Comparison of ENCODE assay signal across 8 cellular contexts in the genomic region with DNA sequence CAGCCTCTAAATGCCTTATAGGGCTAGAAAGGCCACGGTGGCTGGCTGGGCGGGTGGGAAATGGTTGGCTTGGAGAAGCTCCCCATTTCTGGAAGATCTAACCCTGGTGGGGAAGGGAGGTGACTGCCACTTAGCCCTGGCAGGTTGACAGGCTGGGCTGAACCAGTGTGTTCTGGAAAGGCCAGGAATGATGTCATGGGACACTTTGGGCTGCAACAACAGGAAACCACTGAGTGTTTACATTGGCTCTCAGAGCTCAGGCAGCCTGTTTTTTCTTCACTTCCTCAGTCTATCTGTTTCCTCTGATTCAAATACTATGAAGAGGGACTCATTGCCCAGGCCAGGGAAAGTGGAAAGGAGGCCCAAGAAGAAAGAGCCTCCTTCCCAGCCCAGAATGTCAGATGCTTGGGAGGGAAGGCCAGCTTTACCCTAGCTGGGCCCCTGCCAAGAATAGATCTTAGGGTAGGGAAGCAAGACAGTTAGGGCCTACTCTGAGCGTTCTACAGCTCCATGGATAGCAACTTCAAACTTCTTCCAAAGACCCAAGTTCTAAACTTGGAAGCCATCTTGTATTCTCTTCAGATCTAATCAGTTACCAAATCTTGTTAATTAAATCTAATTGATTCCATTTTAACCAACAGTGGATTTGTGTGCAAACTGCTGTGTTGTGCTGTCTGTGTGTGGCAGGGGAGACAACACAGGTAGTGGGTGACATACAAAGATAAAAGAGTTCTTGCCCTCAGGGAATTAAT.
DNase-seq lines count a peak whose midpoint lies in the region; ATAC-seq, FAIRE-seq and TF ChIP-seq lines count a peak whose summit lies in the region.

No MANE protein-coding gene starts in this region.

- H3K27ac ChIP-seq in Peyer's patch (peak overlapping the region; percentile 71 to 86 (median 79)), small intestine (ENCODE audit: low read depth in 1 of 2, low read length in 1 of 2) (peak overlapping the region; percentile 27 to 94), H9 (ENCODE audit: insufficient read length, low read depth, low read length) (no peak overlapping the region)

- H3K4me3 ChIP-seq in Peyer's patch (no peak overlapping the region), small intestine (ENCODE audit: low read depth in 1 of 2, low read length in 2 of 2) (no peak overlapping the region)

- H2BK15ac ChIP-seq in H9 (ENCODE audit: low read depth, low read length): no peak overlapping the region

- intact Hi-C loops in left cardiac atrium (cut with DNase I): loop anchor here in 1 of 2 donors (5.0 kb wide), 2 partner anchors 41 to 66 kb away; partner anchors contain the start of gene MSN

- no peak overlapping the region for H3K23ac ChIP-seq in H9 (ENCODE audit: insufficient read length, low read depth, low read length)

- peak; percentile 77 for ATAC-seq in activated naive CD8-positive, alpha-beta T cell treated with anti-CD3 and anti-CD28 coated beads, Interleukin-2, amount 10 ng/mL, durations not matched to agents 7 days and 5 days (ENCODE audit: low read depth)
- peak; percentile 96 to 97 for ATAC-seq in left cardiac atrium

- H3K4me1 ChIP-seq in Peyer's patch (peaks cover 0 to 9% (median 2%) of the 10 kb centered on the region in 4 donors), small intestine (ENCODE audit: control insufficient read depth in 2 of 2, insufficient read depth in 1 of 2, low read depth in 1 of 2, low read length in 1 of 2) (no peaks in the 10 kb centered on the region), H9 (ENCODE audit: insufficient read depth, low read length) (no peaks in the 10 kb centered on the region)

- H3K4ac ChIP-seq in H9 (ENCODE audit: low read depth, low read length): no peak overlapping the region

- H2BK20ac ChIP-seq in H9 (ENCODE audit: low read depth, low read length, poor library complexity, severe bottlenecking): no peak overlapping the region

- no peak for FAIRE-seq in small intestine (lab: Jason Lieb, UNC)

- no peak overlapping the region for H2BK120ac ChIP-seq in H9 (ENCODE audit: low read depth, low read length, poor library complexity, severe bottlenecking)

- 59 to 85% (median 71%) methylated on average over 3 of the region's 3 CpGs for WGBS in small intestine, 3 donors
- no CpG with 5 or more reads among the region's 3 CpGs for WGBS in H9 (ENCODE audit: extremely low coverage, insufficient read length, low lambda C conversion rate)

- no peak overlapping the region for H4K8ac ChIP-seq in H9 (replicated peaks; ENCODE audit: insufficient read length, low read depth, low read length)

- H3K36me3 ChIP-seq in Peyer's patch (no peaks in the 10 kb centered on the region), small intestine (ENCODE audit: control insufficient read depth in 2 of 2, insufficient read depth in 2 of 2, low read length in 2 of 2) (no peaks in the 10 kb centered on the region)

- H3K23me2 ChIP-seq in H9 (ENCODE audit: insufficient read length, low read depth, low read length, poor library complexity, severe bottlenecking): no peaks in the 10 kb centered on the region

- no peak overlapping the region for H3K4me2 ChIP-seq in H9 (ENCODE audit: insufficient read depth, insufficient read length, low read length)

- H3K27ac Mint-ChIP-seq in activated naive CD8-positive, alpha-beta T cell treated with anti-CD3 and anti-CD28 coated beads, Interleukin-2, amount 10 ng/mL, durations not matched to agents 7 days and 5 days: peak overlapping the region; percentile 89
- no peak overlapping the region for H3K27ac Mint-ChIP-seq in H9

- H2BK5ac ChIP-seq in H9 (ENCODE audit: insufficient read length, low read length): no peak overlapping the region

- DNase-seq in AML-193 (lab: John Stamatoyannopoulos, UW) (peak; percentile 16 to 46), H4 (ENCODE audit: low spot score) (peak; percentile 91), Peyer's patch (peak in 2 of 3 donors; percentile 77 to 90), left cardiac atrium (peak; percentile 92), small intestine (peak; percentile 33), NCI-H748 treated with DMSO at 0.1 percent for 48 hours (lab: John Stamatoyannopoulos, UW) (no peak), H9 (no peak)
- peak; percentile 43 for DNase-seq in activated naive CD8-positive, alpha-beta T cell treated with anti-CD3 and anti-CD28 coated beads, Interleukin-2, amount 10 ng/mL, durations not matched to agents 7 days and 5 days

- no peaks in the 10 kb centered on the region for H3K79me1 ChIP-seq in H9 (ENCODE audit: insufficient read depth, low read depth, low read length, poor library complexity, severe bottlenecking)

- H2AFZ ChIP-seq in H9 (ENCODE audit: low read length): no peak overlapping the region

- no peak overlapping the region for H3K9ac ChIP-seq in H9 (ENCODE audit: extremely low read depth, insufficient read length, low read length)

- peaks cover 10% of the 10 kb centered on the region for H3K36me3 Mint-ChIP-seq in activated naive CD8-positive, alpha-beta T cell treated with anti-CD3 and anti-CD28 coated beads, Interleukin-2, amount 10 ng/mL, durations not matched to agents 7 days and 5 days
- no peaks in the 10 kb centered on the region; a peak in 3 of 7 replicates for H3K36me3 Mint-ChIP-seq in H9 (ENCODE audit: insufficient read depth in 1 of 3, low read depth in 3 of 3)

- H2AK5ac ChIP-seq in H9 (ENCODE audit: insufficient read length, low read length): no peak overlapping the region

- no peaks in the 10 kb centered on the region for H3K27me3 Mint-ChIP-seq in activated naive CD8-positive, alpha-beta T cell treated with anti-CD3 and anti-CD28 coated beads, Interleukin-2, amount 10 ng/mL, durations not matched to agents 7 days and 5 days
- H3K27me3 Mint-ChIP-seq in H9 (ENCODE audit: low read depth): peaks cover 7% of the 10 kb centered on the region; the same call in 1 of the 2 replicates

- H3K4me1 Mint-ChIP-seq in activated naive CD8-positive, alpha-beta T cell treated with anti-CD3 and anti-CD28 coated beads, Interleukin-2, amount 10 ng/mL, durations not matched to agents 7 days and 5 days: peaks cover 50% of the 10 kb centered on the region
- no peaks in the 10 kb centered on the region for H3K4me1 Mint-ChIP-seq in H9

- H3K56ac ChIP-seq in H9 (ENCODE audit: insufficient read length, low read depth, low read length): no peak overlapping the region

- peaks cover 3% of the 10 kb centered on the region for H3K9me3 Mint-ChIP-seq in activated naive CD8-positive, alpha-beta T cell treated with anti-CD3 and anti-CD28 coated beads, Interleukin-2, amount 10 ng/mL, durations not matched to agents 7 days and 5 days
- H3K9me3 Mint-ChIP-seq in H9: peaks cover 54 to 63% of the 10 kb centered on the region in 2 experiments

- no peak overlapping the region for H4K5ac ChIP-seq in H9 (ENCODE audit: insufficient read length, low read depth, low read length)

- TF ChIP-seq CTCF in Peyer's patch (IDR thresholded peaks at IDR 0.05) (peak in 3 of 6 experiments; percentile 7 to 24 (median 17)), H9 (conservative IDR thresholded peaks at IDR 0.05) (no peak)

- H3K27me3 ChIP-seq in Peyer's patch: no peaks in the 10 kb centered on the region
- H3K27me3 ChIP-seq in small intestine (ENCODE audit: control insufficient read depth in 2 of 2, insufficient read depth in 2 of 2, low read length in 2 of 2): no peaks in the 10 kb centered on the region
- no peaks in the 10 kb centered on the region for H3K27me3 ChIP-seq in H9 (ENCODE audit: insufficient read depth, low read length)

- TF ChIP-seq POLR2A in Peyer's patch (IDR thresholded peaks at IDR 0.05): peak in 1 of 2 donors; percentile 20

- POLR2A ChIA-PET in activated naive CD8-positive, alpha-beta T cell treated with anti-CD3 and anti-CD28 coated beads, Interleukin-2, amount 10 ng/mL, durations not matched to agents 7 days and 5 days (lab: Charles Lee): interaction anchor here (0.6 to 1.4 kb wide), 4 partner anchors 55 to 98 kb away, joined by 3 to 6 read pairs (median 4); partner anchors contain the start of gene MSN

- H3K18ac ChIP-seq in H9 (ENCODE audit: insufficient read length, low read depth, low read length): no peak overlapping the region

- no peak overlapping the region for H3T11ph ChIP-seq in H9 (ENCODE audit: low read length)

- no peaks in the 10 kb centered on the region for H3K79me2 ChIP-seq in H9 (ENCODE audit: insufficient read depth, low read length)

- H2BK12ac ChIP-seq in H9 (ENCODE audit: insufficient read length, low read depth, low read length): no peak overlapping the region

- H3K9me3 ChIP-seq in Peyer's patch (no peaks in the 10 kb centered on the region), small intestine (ENCODE audit: control insufficient read depth, low read depth) (no peaks in the 10 kb centered on the region), H9 (ENCODE audit: control insufficient read depth, low read depth, low read length) (peaks cover 53% of the 10 kb centered on the region)

- no peaks in the 10 kb centered on the region for H4K20me1 ChIP-seq in H9 (ENCODE audit: control insufficient read depth, insufficient read depth, insufficient read length)

- H3K14ac ChIP-seq in H9 (ENCODE audit: insufficient read depth, low read length): no peak overlapping the region

- peak overlapping the region; percentile 53 for H3K4me3 Mint-ChIP-seq in activated naive CD8-positive, alpha-beta T cell treated with anti-CD3 and anti-CD28 coated beads, Interleukin-2, amount 10 ng/mL, durations not matched to agents 7 days and 5 days
- no peak overlapping the region for H3K4me3 Mint-ChIP-seq in H9

- H4K91ac ChIP-seq in H9 (ENCODE audit: insufficient read length, low read depth, low read length): no peak overlapping the region

Comparison
In these comparisons a context has a peak if more than half of its experiments do, and no peak if none do; other contexts are left out.
1. DNase-seq: peak in AML-193 (2 of 2), H4 (single experiment), Peyer's patch (2 of 3), activated naive CD8-positive, alpha-beta T cell treated with anti-CD3 and anti-CD28 coated beads, Interleukin-2, amount 10 ng/mL, durations not matched to agents 7 days and 5 days (single experiment), left cardiac atrium (single experiment) and small intestine (single experiment); none in NCI-H748 treated with DMSO at 0.1 percent for 48 hours (single experiment) and H9 (single experiment).